ENCODE assay signal across 21 cellular contexts in the genomic region with DNA sequence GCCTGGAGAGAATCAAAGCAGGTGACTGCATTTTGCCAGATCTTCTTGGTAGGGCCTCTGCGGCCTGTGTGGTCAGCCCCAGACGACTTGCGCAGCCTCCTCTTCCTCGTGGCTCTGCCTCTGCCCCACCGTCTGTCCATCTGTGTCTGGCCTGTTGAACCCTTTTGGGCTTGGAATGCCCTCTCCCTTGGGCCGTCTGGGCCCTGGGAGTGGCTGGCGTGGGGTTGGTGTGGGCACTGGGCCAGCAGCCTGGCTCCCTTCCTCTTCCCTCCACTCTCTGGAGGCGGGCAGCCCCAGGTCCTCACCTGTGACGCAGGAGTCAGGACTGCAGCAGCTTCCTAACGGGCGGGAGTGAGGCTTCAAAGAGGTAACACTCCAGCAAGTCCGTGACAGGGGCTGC. TPM values are rescaled to one million over a fixed set of nuclear protein-coding genes. Genes with fewer than 3 reads are reported as not detected.
DNase-seq lines count a peak whose midpoint lies in the region; ATAC-seq, FAIRE-seq and TF ChIP-seq lines count a peak whose summit lies in the region.
"Had no signal": no experiment of that assay in that cellular context is flagged by ENCODE, and none has a peak within 500 bp of the region (broad histone marks: within the 10 kb centered on the region; RNA-seq: fewer than 3 reads in every experiment).

No MANE protein-coding gene starts in this region.

- H3K27ac Mint-ChIP-seq in Calu3 (ENCODE audit: unreplicated experiment), result no peak overlapping the region
- H3K27ac Mint-ChIP-seq: T-helper 1 cell treated with Interleukin-12 subunit alpha and Interleukin-12 subunit beta and Interleukin-4 antibody, amounts not matched to agents 30 μg/mL and 1 μg/mL, for 36 hours had no signal

- H3K23ac ChIP-seq in mesendoderm (ENCODE audit: low read length), result no peak overlapping the region

- CTCF ChIA-PET in Calu3 (lab: Charles Lee), result interaction anchor here (0.6 kb wide), 1 partner anchor 337 kb away, joined by 8 read pairs; no protein-coding TSS in a partner anchor

- peaks cover 21% of the 10 kb centered on the region for H3K4me1 Mint-ChIP-seq in Calu3 (ENCODE audit: low read depth, unreplicated experiment)

- no peak overlapping the region for H4K5ac ChIP-seq in mesendoderm (ENCODE audit: low read length)

- peak overlapping the region; percentile 69 for H3K56ac ChIP-seq in mesendoderm (ENCODE audit: low read length)

- H3K4me1 ChIP-seq in mesendoderm (ENCODE audit: control insufficient read depth, low read depth, low read length), result peaks cover 2% of the 10 kb centered on the region
- H3K4me1 ChIP-seq: BLaER1 had no signal

- no peaks in the 10 kb centered on the region for H3K27me3 ChIP-seq in mesendoderm (ENCODE audit: insufficient read depth, low read length, poor library complexity)
- H3K27me3 ChIP-seq: neural progenitor cell had no signal

- H3K27ac ChIP-seq in mesendoderm (ENCODE audit: low read depth, low read length), result no peak overlapping the region
- H3K27ac ChIP-seq: BLaER1, brain microvascular endothelial cell, HL-60, neural progenitor cell had no signal

- H2BK120ac ChIP-seq in mesendoderm (ENCODE audit: low read depth, low read length), result no peak overlapping the region

- no peak overlapping the region for H3K4me2 ChIP-seq in mesendoderm (ENCODE audit: low read length)
- H3K4me2 ChIP-seq: BLaER1, neural progenitor cell had no signal

- ATAC-seq in Right ventricle myocardium superior (ENCODE audit: poor library complexity) (peak; percentile 60), HG02885 (IDR thresholded peaks at IDR 0.05; ENCODE audit: poor library complexity, unreplicated experiment) (no peak)

- FAIRE-seq in urothelium cell line (lab: Jason Lieb, UNC), result no peak

- no peaks in the 10 kb centered on the region for H3K36me3 Mint-ChIP-seq in Calu3 (ENCODE audit: insufficient read depth, unreplicated experiment)
- H3K36me3 Mint-ChIP-seq: neural progenitor cell had no signal

- no CpG with 5 or more reads among the region's 12 CpGs for WGBS in mesendoderm (ENCODE audit: extremely low coverage, insufficient coverage, low lambda C conversion rate)

- H3K79me2 ChIP-seq in mesendoderm (ENCODE audit: control insufficient read depth, insufficient read depth, low read length), result no peaks in the 10 kb centered on the region

- H4K8ac ChIP-seq in mesendoderm (ENCODE audit: low read depth, low read length), result no peak overlapping the region

- intact Hi-C loops in Calu3 (cut with micrococcal nuclease; ENCODE audit: unreplicated experiment), result no loop called here
- intact Hi-C loops in Right ventricle myocardium superior (cut with DNase I), result no loop called here

- BruUV-seq in Calu3 (replicated peaks; lab: Mats Ljungman, UMichigan), result no TSS peak

- no peak overlapping the region for H3K4me3 Mint-ChIP-seq in Calu3 (ENCODE audit: low read depth, unreplicated experiment)
- H3K4me3 Mint-ChIP-seq: neural progenitor cell; T-helper 1 cell treated with Interleukin-12 subunit alpha and Interleukin-12 subunit beta and Interleukin-4 antibody, amounts not matched to agents 30 μg/mL and 1 μg/mL, for 36 hours had no signal

- no peaks in the 10 kb centered on the region for H3K36me3 ChIP-seq in mesendoderm (ENCODE audit: control insufficient read depth, insufficient read depth, low read length)
- H3K36me3 ChIP-seq: BLaER1, brain microvascular endothelial cell, neural progenitor cell had no signal

- no peak overlapping the region for H3K4ac ChIP-seq in mesendoderm (ENCODE audit: low read depth, low read length)

- no peak overlapping the region for H3K18ac ChIP-seq in mesendoderm (ENCODE audit: low read length)

- no peaks in the 10 kb centered on the region for H3K9me3 Mint-ChIP-seq in Calu3 (ENCODE audit: low read depth, unreplicated experiment)
- H3K9me3 Mint-ChIP-seq: neural progenitor cell; T-helper 1 cell treated with Interleukin-12 subunit alpha and Interleukin-12 subunit beta and Interleukin-4 antibody, amounts not matched to agents 30 μg/mL and 1 μg/mL, for 36 hours had no signal

- H3K79me1 ChIP-seq in mesendoderm (ENCODE audit: low read length), result no peaks in the 10 kb centered on the region

- no peak overlapping the region for H3K4me3 ChIP-seq in mesendoderm (ENCODE audit: low read length)
- H3K4me3 ChIP-seq: BLaER1, neural progenitor cell had no signal

- H2BK15ac ChIP-seq in mesendoderm (replicated peaks; ENCODE audit: low read depth), result no peak overlapping the region

- H3K9ac ChIP-seq in mesendoderm (ENCODE audit: low read length), result no peak overlapping the region
- H3K9ac ChIP-seq: BLaER1, neural progenitor cell had no signal

- H3K27me3 Mint-ChIP-seq in Calu3 (ENCODE audit: unreplicated experiment), result peaks cover 9% of the 10 kb centered on the region

- no peak overlapping the region for H2AK5ac ChIP-seq in mesendoderm (ENCODE audit: low read length)

- DNase-seq in Calu3, result peak; percentile 36
- peak; percentile 82 for DNase-seq in NCI-H69 (lab: John Stamatoyannopoulos, UW)
- DNase-seq in Right ventricle myocardium superior, result peak; percentile 54
- no peak for DNase-seq in mesendoderm
- DNase-seq in urothelium cell line (ENCODE audit: low spot score), result no peak
- no peak for DNase-seq in NCI-H2171 treated with DMSO at 0.1 percent for 48 hours (lab: John Stamatoyannopoulos, UW)
- no peak for DNase-seq in NCI-H2081 (lab: John Stamatoyannopoulos, UW)
- DNase-seq: activated effector memory CD4-positive, alpha-beta T cell treated with Interleukin-2 at 50 U/mL for 16 hours; brain microvascular endothelial cell; foreskin fibroblast; NCI-H1436; NCI-H748 treated with DMSO at 0.1 percent for 48 hours had no signal

- no peak for TF ChIP-seq CTCF in Calu3 (IDR thresholded peaks at IDR 0.05; ENCODE audit: unreplicated experiment)

- H2BK5ac ChIP-seq in mesendoderm (ENCODE audit: low read length), result no peak overlapping the region

RNA-seq across cellular contexts. Expression of gene CCDC197, which starts 9.7 kb away (rescaled TPM):
- total RNA-seq in Calu3 (2022), result not detected in 2 replicates
- total RNA-seq in Right ventricle myocardium superior, result 1.3 TPM
- polyA plus RNA-seq in mesendoderm (2013, experiment 1 of 2), result not detected
- polyA plus RNA-seq in mesendoderm (2013, experiment 2 of 2), result not detected
- total RNA-seq: A673, dermis microvascular lymphatic vessel endothelial cell, M059J, mononuclear cell had no signal

RNA-seq across cellular contexts. Expression of gene ASB2, which starts 11.0 kb away (rescaled TPM):
- total RNA-seq in Calu3 (2022), result 0.17 and 0.19 TPM in 2 replicates
- total RNA-seq in Right ventricle myocardium superior, result 297 TPM
- polyA plus RNA-seq in mesendoderm (2013, experiment 1 of 2), result 0.45 TPM
- 0.41 TPM for polyA plus RNA-seq in mesendoderm (2013, experiment 2 of 2)
- total RNA-seq: A673, dermis microvascular lymphatic vessel endothelial cell, M059J had no signal

RNA-seq across cellular contexts. Expression of gene OTUB2, which starts 38.8 kb away (rescaled TPM):
- total RNA-seq in Calu3 (2022), result 15.3 and 22.2 TPM in 2 replicates
- total RNA-seq in Right ventricle myocardium superior, result 0.56 TPM
- polyA plus RNA-seq in mesendoderm (2013, experiment 1 of 2), result 0.93 TPM
- polyA plus RNA-seq in mesendoderm (2013, experiment 2 of 2), result 1.1 TPM

Comparison
In these comparisons a context has a peak if more than half of its experiments do, and no peak if none do; other contexts are left out.
1. DNase-seq: peak in Calu3 (single experiment), NCI-H69 (single experiment) and Right ventricle myocardium superior (single experiment); none in mesendoderm (single experiment), urothelium cell line (single experiment), NCI-H2171 treated with DMSO at 0.1 percent for 48 hours (single experiment) and NCI-H2081 (0 of 2).
2. RNA of gene ASB2, which starts 11.0 kb away (total RNA-seq): 297 TPM in Right ventricle myocardium superior (single experiment); 0.17 to 0.19 TPM in Calu3; every median in the first group is over 100 times any median in the second.
3. RNA of gene OTUB2, which starts 38.8 kb away (total RNA-seq): 15.3 to 22.2 TPM in Calu3; 0.56 TPM in Right ventricle myocardium superior (single experiment); every median in the first group is over 10 times any median in the second.